1 cellular context compared by ENCODE assay signal in genomic region chr14:21003788-21004346, GRCh38.
TF ChIP-seq lines count a peak whose summit lies in the region.

No MANE protein-coding gene starts in this region.

TF ChIP-seq in HepG2, 621 proteins besides CTCF, POLR2A, EP300 and RAD21:
- no peak for TF ChIP-seq ZNF562 (CRISPR knock-in tag; IDR thresholded peaks at IDR 0.05; ENCODE audit: borderline replicate concordance)
- no peak for TF ChIP-seq SOX13 (IDR thresholded peaks at IDR 0.05)
- TF ChIP-seq SOX13 (CRISPR knock-in tag; conservative IDR thresholded peaks at IDR 0.05 in 1 of 2, IDR thresholded peaks at IDR 0.05 in 1 of 2), result 0 out of 4 replicates have a peak, but pooled peaks of 1 of the 2 experiments have one; percentile 5
- no peak for TF ChIP-seq MEIS2 (CRISPR knock-in tag; IDR thresholded peaks at IDR 0.05)
- TF ChIP-seq ZHX2 (IDR thresholded peaks at IDR 0.05; ENCODE audit: low read depth), result no peak
- TF ChIP-seq ZHX2 (CRISPR knock-in tag; IDR thresholded peaks at IDR 0.05; ENCODE audit: borderline replicate concordance), result no peak
- TF ChIP-seq ZNF180 (CRISPR knock-in tag; IDR thresholded peaks at IDR 0.05; ENCODE audit: borderline replicate concordance, low read depth), result no peak
- TF ChIP-seq ZNF10 (CRISPR knock-in tag; IDR thresholded peaks at IDR 0.05; ENCODE audit: borderline replicate concordance, low read depth), result no peak
